In genomic region chr6:35764238-35764896, GRCh38 we compare ENCODE assay signal across 16 cellular contexts. TPM values are rescaled to one million over a fixed set of nuclear protein-coding genes. Genes with fewer than 3 reads are reported as not detected.
DNase-seq lines count a peak whose midpoint lies in the region; ATAC-seq and TF ChIP-seq lines count a peak whose summit lies in the region.
"Had no signal": no experiment of that assay in that cellular context is flagged by ENCODE, and none has a peak within 500 bp of the region (broad histone marks: within the 10 kb centered on the region; RNA-seq: fewer than 3 reads in every experiment).

No MANE protein-coding gene starts in this region.

- no peak overlapping the region for H3K4me3 Mint-ChIP-seq in activated CD8-positive, alpha-beta memory T cell treated with anti-CD3 and anti-CD28 coated beads, Interleukin-2, amount 10 ng/mL, durations not matched to agents 7 days and 5 days
- H3K4me3 Mint-ChIP-seq: activated naive CD4-positive, alpha-beta T cell treated with anti-CD3 and anti-CD28 coated beads, Interleukin-2, amount 50 U/mL, for 24 hours had no signal

- peak overlapping the region; percentile 41 for H3K4me3 ChIP-seq in H7 (ENCODE audit: insufficient read depth, low read depth, low read length)
- H3K4me3 ChIP-seq in OCI-LY1 (ENCODE audit: low read depth, low read length, poor library complexity, severe bottlenecking), result peak overlapping the region; percentile 37
- peak overlapping the region; percentile 12 for H3K4me3 ChIP-seq in hepatocyte
- peak overlapping the region in 1 of 2 donors; percentile 74 for H3K4me3 ChIP-seq in neuronal stem cell (ENCODE audit: low read length in 2 of 2)
- no peak overlapping the region for H3K4me3 ChIP-seq in SJCRH30

- H4K20me1 ChIP-seq in OCI-LY1 (ENCODE audit: insufficient read depth, low read length) (no peaks in the 10 kb centered on the region), hepatocyte (ENCODE audit: insufficient read depth, poor library complexity, severe bottlenecking) (no peaks in the 10 kb centered on the region)

- no peaks in the 10 kb centered on the region for H3K9me3 Mint-ChIP-seq in activated CD8-positive, alpha-beta memory T cell treated with anti-CD3 and anti-CD28 coated beads, Interleukin-2, amount 10 ng/mL, durations not matched to agents 7 days and 5 days (ENCODE audit: low read depth)
- H3K9me3 Mint-ChIP-seq: activated naive CD4-positive, alpha-beta T cell treated with anti-CD3 and anti-CD28 coated beads, Interleukin-2, amount 50 U/mL, for 24 hours had no signal

- H2BK15ac ChIP-seq in neuronal stem cell (ENCODE audit: low read length), result no peak overlapping the region

- peak overlapping the region; percentile 54 for H3K4me2 ChIP-seq in OCI-LY1 (ENCODE audit: low read length)
- peak overlapping the region; percentile 83 for H3K4me2 ChIP-seq in hepatocyte
- H3K4me2 ChIP-seq in neuronal stem cell (ENCODE audit: insufficient read depth, low read length, poor library complexity, severe bottlenecking), result peak overlapping the region; percentile 80

- H3K4me1 ChIP-seq in OCI-LY1 (ENCODE audit: insufficient read depth, low read length, severe bottlenecking) (peaks cover 10% of the 10 kb centered on the region), hepatocyte (ENCODE audit: insufficient read depth) (no peaks in the 10 kb centered on the region), neuronal stem cell (ENCODE audit: control insufficient read depth in 2 of 2, insufficient read depth in 1 of 2, low read depth in 1 of 2, low read length in 2 of 2) (peaks cover 3 to 4% of the 10 kb centered on the region in 2 donors), SJCRH30 (no peaks in the 10 kb centered on the region)

- no peak overlapping the region for H2BK12ac ChIP-seq in neuronal stem cell (ENCODE audit: low read length)

- TF ChIP-seq CTCF in OCI-LY1 (IDR thresholded peaks at IDR 0.05; ENCODE audit: low read length) (no peak), hepatocyte (IDR thresholded peaks at IDR 0.05; ENCODE audit: poor library complexity) (no peak)

- H4K91ac ChIP-seq in neuronal stem cell (ENCODE audit: low read depth, low read length, poor library complexity), result no peak overlapping the region

- no peak overlapping the region for H4K8ac ChIP-seq in neuronal stem cell (ENCODE audit: low read depth, low read length)

- no peaks in the 10 kb centered on the region for H3K27me3 ChIP-seq in H7 (ENCODE audit: control insufficient read depth, insufficient read depth, low read length)
- peaks cover 6% of the 10 kb centered on the region; the same call in 1 of the 2 replicates for H3K27me3 ChIP-seq in OCI-LY1 (ENCODE audit: insufficient read depth, low read length)
- H3K27me3 ChIP-seq in hepatocyte, result peaks cover 31% of the 10 kb centered on the region
- H3K27me3 ChIP-seq in neuronal stem cell (ENCODE audit: control insufficient read depth in 3 of 3, insufficient read depth in 3 of 3, low read depth in 1 of 3, low read length in 3 of 3), result peaks cover 0 to 27% (median 5%) of the 10 kb centered on the region in 3 experiments
- peaks cover 3% of the 10 kb centered on the region; the same call in 1 of the 2 replicates for H3K27me3 ChIP-seq in SJCRH30

- no peaks in the 10 kb centered on the region for H3K4me1 Mint-ChIP-seq in activated CD8-positive, alpha-beta memory T cell treated with anti-CD3 and anti-CD28 coated beads, Interleukin-2, amount 10 ng/mL, durations not matched to agents 7 days and 5 days

- no peak overlapping the region for H3K27ac ChIP-seq in OCI-LY1 (ENCODE audit: low read depth, low read length, poor library complexity, severe bottlenecking)
- H3K27ac ChIP-seq in hepatocyte, result no peak overlapping the region
- no peak overlapping the region for H3K27ac ChIP-seq in neuronal stem cell (replicated peaks; ENCODE audit: low read length)
- no peak overlapping the region for H3K27ac ChIP-seq in SJCRH30
- H3K27ac ChIP-seq: C4-2B had no signal

- H3K14ac ChIP-seq in neuronal stem cell (ENCODE audit: low read length), result no peak overlapping the region

- H3K23ac ChIP-seq in neuronal stem cell (ENCODE audit: low read depth, low read length, poor library complexity), result no peak overlapping the region

- peaks cover 57% of the 10 kb centered on the region for H3K27me3 Mint-ChIP-seq in activated CD8-positive, alpha-beta memory T cell treated with anti-CD3 and anti-CD28 coated beads, Interleukin-2, amount 10 ng/mL, durations not matched to agents 7 days and 5 days

- H3K36me3 Mint-ChIP-seq in activated CD8-positive, alpha-beta memory T cell treated with anti-CD3 and anti-CD28 coated beads, Interleukin-2, amount 10 ng/mL, durations not matched to agents 7 days and 5 days, result no peaks in the 10 kb centered on the region

- no peaks in the 10 kb centered on the region for H3K9me3 ChIP-seq in OCI-LY1 (ENCODE audit: low read length)
- no peaks in the 10 kb centered on the region for H3K9me3 ChIP-seq in hepatocyte (ENCODE audit: low read depth)
- no peaks in the 10 kb centered on the region for H3K9me3 ChIP-seq in neuronal stem cell (replicated peaks in 1 of 2; ENCODE audit: control insufficient read depth in 2 of 2, insufficient read depth in 1 of 2, low read depth in 1 of 2, low read length in 2 of 2)
- H3K9me3 ChIP-seq in SJCRH30 (replicated peaks), result no peaks in the 10 kb centered on the region

- peak; percentile 92 for DNase-seq in H7
- no peak for DNase-seq in hepatocyte (ENCODE audit: low spot score)
- no peak for DNase-seq in neuronal stem cell (ENCODE audit: low spot score)
- DNase-seq in SJCRH30, result no peak
- DNase-seq in NCI-H1694 (lab: John Stamatoyannopoulos, UW), result no peak
- DNase-seq in NCI-H524 treated with DMSO at 0.1 percent for 48 hours (lab: John Stamatoyannopoulos, UW), result no peak
- no peak for DNase-seq in activated CD8-positive, alpha-beta memory T cell treated with anti-CD3 and anti-CD28 coated beads, Interleukin-2, amount 10 ng/mL, durations not matched to agents 7 days and 5 days
- DNase-seq: GOT3; Kasumi-1; NCI-H524; stimulated activated CD4-positive, alpha-beta T cell treated with anti-CD3 and anti-CD28 coated beads, Interleukin-15, amount 100 ng/mL, for 24 hours had no signal

- no peak overlapping the region for H2BK5ac ChIP-seq in neuronal stem cell (ENCODE audit: low read length)

- no peak overlapping the region for H3K27ac Mint-ChIP-seq in activated CD8-positive, alpha-beta memory T cell treated with anti-CD3 and anti-CD28 coated beads, Interleukin-2, amount 10 ng/mL, durations not matched to agents 7 days and 5 days
- H3K27ac Mint-ChIP-seq: activated naive CD4-positive, alpha-beta T cell treated with anti-CD3 and anti-CD28 coated beads, Interleukin-2, amount 50 U/mL, for 24 hours had no signal

- WGBS in hepatocyte (ENCODE audit: low lambda C conversion rate, missing lambda C conversion rate), result 3% methylated on average over 26 of the region's 26 CpGs
- no CpG with 5 or more reads among the region's 26 CpGs for WGBS in neuronal stem cell (ENCODE audit: extremely low coverage in 2 of 2, insufficient read length in 2 of 2, insufficient replicate concordance in 1 of 2), 2 donors

- H3F3A ChIP-seq in OCI-LY1 (ENCODE audit: insufficient read depth, low read length), result no peaks in the 10 kb centered on the region

- no peak overlapping the region for H2AK5ac ChIP-seq in neuronal stem cell (ENCODE audit: low read depth, low read length)

- H3K9ac ChIP-seq in OCI-LY1 (ENCODE audit: low read length) (no peak overlapping the region), neuronal stem cell (ENCODE audit: low read depth, low read length, poor library complexity) (no peak overlapping the region)

- no peaks in the 10 kb centered on the region for H3K36me3 ChIP-seq in H7 (replicated peaks; ENCODE audit: control insufficient read depth, insufficient read depth, low read length)
- no peaks in the 10 kb centered on the region for H3K36me3 ChIP-seq in OCI-LY1 (ENCODE audit: insufficient read depth, low read length)
- no peaks in the 10 kb centered on the region for H3K36me3 ChIP-seq in hepatocyte (replicated peaks; ENCODE audit: insufficient read depth, low read depth)
- no peaks in the 10 kb centered on the region for H3K36me3 ChIP-seq in neuronal stem cell (replicated peaks in 1 of 2; ENCODE audit: control insufficient read depth in 2 of 2, insufficient read depth in 2 of 2, low read length in 2 of 2)
- no peaks in the 10 kb centered on the region for H3K36me3 ChIP-seq in SJCRH30

- no peaks in the 10 kb centered on the region for H3K79me1 ChIP-seq in neuronal stem cell (ENCODE audit: low read depth, low read length)

- H3K18ac ChIP-seq in neuronal stem cell (ENCODE audit: low read length), result no peak overlapping the region

- no peaks in the 10 kb centered on the region for H3K9me2 ChIP-seq in OCI-LY1 (ENCODE audit: low read depth, low read length)
- no peaks in the 10 kb centered on the region for H3K9me2 ChIP-seq in hepatocyte (replicated peaks; ENCODE audit: insufficient read depth)

- CTCF ChIA-PET in activated CD8-positive, alpha-beta memory T cell treated with anti-CD3 and anti-CD28 coated beads, Interleukin-2, amount 10 ng/mL, durations not matched to agents 7 days and 5 days (lab: Charles Lee), result no interaction called here

- no peak for ATAC-seq in activated CD8-positive, alpha-beta memory T cell treated with anti-CD3 and anti-CD28 coated beads, Interleukin-2, amount 10 ng/mL, durations not matched to agents 7 days and 5 days

- no peak overlapping the region for H2BK120ac ChIP-seq in neuronal stem cell (ENCODE audit: low read depth, low read length)

- H3K79me2 ChIP-seq in OCI-LY1 (ENCODE audit: insufficient read depth, low read length), result no peaks in the 10 kb centered on the region
- H3K79me2 ChIP-seq in hepatocyte, result no peaks in the 10 kb centered on the region

- H3K4ac ChIP-seq in neuronal stem cell (ENCODE audit: low read length), result no peak overlapping the region

- H2AFZ ChIP-seq in OCI-LY1 (ENCODE audit: low read length) (no peak overlapping the region), hepatocyte (peak overlapping the region; percentile 57), neuronal stem cell (ENCODE audit: low read length) (peak overlapping the region; percentile 74)

RNA-seq across cellular contexts. Expression of gene CLPSL2, which starts 12.0 kb away (rescaled TPM):
- 4.2 and 10.8 TPM in 2 replicates for total RNA-seq in H7 (2014; rRNA removed; shearing (Covaris generic))
- total RNA-seq in hepatocyte, result not detected in 2 replicates
- not detected in 2 replicates for polyA plus RNA-seq in hepatocyte
- polyA plus RNA-seq in neuronal stem cell (2013, experiment 1 of 2), result 4.3 TPM
- polyA plus RNA-seq in neuronal stem cell (2013, experiment 2 of 2), result 5.3 TPM
- not detected in 2 replicates for total RNA-seq in SJCRH30 (2014; rRNA removed; shearing (Covaris generic))
- not detected for total RNA-seq in activated CD8-positive, alpha-beta memory T cell treated with anti-CD3 and anti-CD28 coated beads, Interleukin-2, amount 10 ng/mL, durations not matched to agents 7 days and 5 days
- total RNA-seq: glomerular endothelial cell, myocyte had no signal

RNA-seq across cellular contexts. Expression of gene CLPSL1, which starts 16.5 kb away (rescaled TPM):
- not detected in 2 replicates for total RNA-seq in H7 (2014; rRNA removed; shearing (Covaris generic))
- not detected in 2 replicates for total RNA-seq in hepatocyte
- polyA plus RNA-seq in hepatocyte, result not detected in 2 replicates
- polyA plus RNA-seq in neuronal stem cell (2013, experiment 1 of 2), result 0.84 TPM
- 0.64 TPM for polyA plus RNA-seq in neuronal stem cell (2013, experiment 2 of 2)
- total RNA-seq in SJCRH30 (2014; rRNA removed; shearing (Covaris generic)), result not detected in 2 replicates
- total RNA-seq in activated CD8-positive, alpha-beta memory T cell treated with anti-CD3 and anti-CD28 coated beads, Interleukin-2, amount 10 ng/mL, durations not matched to agents 7 days and 5 days, result not detected
- total RNA-seq: glomerular endothelial cell, myocyte had no signal

RNA-seq across cellular contexts. Expression of gene ARMC12, which starts 27.5 kb away (rescaled TPM):
- 0.94 and 3.0 TPM in 2 replicates for total RNA-seq in H7 (2014; rRNA removed; shearing (Covaris generic))
- 0.83 and 1.4 TPM in 2 replicates for total RNA-seq in hepatocyte
- polyA plus RNA-seq in hepatocyte, result 2.5 and 3.2 TPM in 2 replicates
- 1.7 TPM for polyA plus RNA-seq in neuronal stem cell (2013, experiment 1 of 2)
- polyA plus RNA-seq in neuronal stem cell (2013, experiment 2 of 2), result 2.0 TPM
- total RNA-seq in SJCRH30 (2014; rRNA removed; shearing (Covaris generic)), result not detected in 2 replicates
- under 1 TPM; 0.45 to 0.96 TPM for total RNA-seq in activated CD8-positive, alpha-beta memory T cell treated with anti-CD3 and anti-CD28 coated beads, Interleukin-2, amount 10 ng/mL, durations not matched to agents 7 days and 5 days
- total RNA-seq: glomerular endothelial cell had no signal

RNA-seq across cellular contexts. Expression of gene CLPS, which starts 32.8 kb away (rescaled TPM):
- not detected in 2 replicates for total RNA-seq in H7 (2014; rRNA removed; shearing (Covaris generic))
- total RNA-seq in hepatocyte, result not detected in 2 replicates
- 0.88 and 1.2 TPM in 2 replicates for polyA plus RNA-seq in hepatocyte
- not detected for polyA plus RNA-seq in neuronal stem cell (2013, experiment 1 of 2)
- not detected for polyA plus RNA-seq in neuronal stem cell (2013, experiment 2 of 2)
- total RNA-seq in SJCRH30 (2014; rRNA removed; shearing (Covaris generic)), result not detected in 2 replicates
- not detected for total RNA-seq in activated CD8-positive, alpha-beta memory T cell treated with anti-CD3 and anti-CD28 coated beads, Interleukin-2, amount 10 ng/mL, durations not matched to agents 7 days and 5 days
- total RNA-seq: glomerular endothelial cell, myocyte had no signal

RNA-seq across cellular contexts. Expression of gene LHFPL5, which starts 40.8 kb away (rescaled TPM):
- total RNA-seq in H7 (2014; rRNA removed; shearing (Covaris generic)), result not detected in 2 replicates
- total RNA-seq in hepatocyte, result not detected in 2 replicates
- polyA plus RNA-seq in hepatocyte, result 0.10 TPM in 1 of 2 replicates, not detected in the other
- polyA plus RNA-seq in neuronal stem cell (2013, experiment 1 of 2), result not detected
- 0.03 TPM for polyA plus RNA-seq in neuronal stem cell (2013, experiment 2 of 2)
- 0.08 and 0.10 TPM in 2 replicates for total RNA-seq in SJCRH30 (2014; rRNA removed; shearing (Covaris generic))
- not detected for total RNA-seq in activated CD8-positive, alpha-beta memory T cell treated with anti-CD3 and anti-CD28 coated beads, Interleukin-2, amount 10 ng/mL, durations not matched to agents 7 days and 5 days
- total RNA-seq: glomerular endothelial cell, myocyte had no signal
